In the genomic region with DNA sequence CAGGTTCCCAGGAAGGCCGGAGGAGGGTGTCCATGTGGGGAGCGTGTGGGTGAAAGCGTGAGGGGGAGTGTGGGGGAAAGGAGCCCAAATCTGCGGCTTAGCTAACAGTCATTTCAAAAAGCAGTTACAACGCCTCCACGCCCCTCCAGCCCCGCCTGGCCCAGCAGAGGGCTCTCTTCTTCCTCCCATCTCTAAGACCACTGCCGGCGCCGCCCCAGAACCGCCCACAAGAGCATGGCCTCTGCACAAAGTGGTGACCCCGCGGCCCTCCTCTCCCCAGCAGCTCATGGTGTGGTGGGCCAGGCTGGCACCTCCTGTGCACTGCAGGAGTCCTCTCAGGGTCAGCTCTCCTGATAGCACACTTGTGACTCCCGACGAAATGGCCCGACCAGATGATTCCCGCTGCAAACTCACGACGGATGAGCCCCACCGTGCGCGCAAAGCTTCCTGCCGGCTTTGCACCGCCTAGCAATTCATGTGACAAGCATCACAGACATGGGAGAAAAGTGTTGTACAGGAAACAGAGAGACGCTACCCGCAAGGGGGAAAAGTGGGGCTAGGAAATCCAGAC, we compare ENCODE assay signal across 8 cellular contexts. TPM values are rescaled to one million over a fixed set of nuclear protein-coding genes. Genes with fewer than 3 reads are reported as not detected.
DNase-seq lines count a peak whose midpoint lies in the region; ATAC-seq and TF ChIP-seq lines count a peak whose summit lies in the region.

No MANE protein-coding gene starts in this region.

- no peaks in the 10 kb centered on the region for H3K36me3 ChIP-seq in ES-I3 (ENCODE audit: insufficient read depth, low read length)
- no peaks in the 10 kb centered on the region for H3K36me3 ChIP-seq in KMS-11 (ENCODE audit: insufficient read depth)

- ATAC-seq in GM21737 (IDR thresholded peaks at IDR 0.05; ENCODE audit: unreplicated experiment) (peak; percentile 99), sciatic nerve (peak; percentile 99)

- in situ Hi-C loops in astrocyte of the cerebellum (cut with HindIII; ENCODE audit: low sequenced_read_pairs): loop anchor here (25.0 kb wide), 1 partner anchor 120 kb away; no protein-coding TSS in a partner anchor

- H2AFZ ChIP-seq in KMS-11 (ENCODE audit: low read depth): peak overlapping the region; percentile 47

- no peaks in the 10 kb centered on the region for H4K20me1 ChIP-seq in KMS-11 (ENCODE audit: insufficient read depth)

- H3K4me3 Mint-ChIP-seq in T-helper 2 cell treated with Interferon-gamma antibody and Interleukin-4, amounts not matched to agents 5 μg/mL and 100 μg/mL, for 36 hours: peak overlapping the region; percentile 92

- no peaks in the 10 kb centered on the region for H3K27me3 Mint-ChIP-seq in T-helper 2 cell treated with Interferon-gamma antibody and Interleukin-4, amounts not matched to agents 5 μg/mL and 100 μg/mL, for 36 hours (ENCODE audit: low read depth)

- peaks cover 2% of the 10 kb centered on the region for H3K36me3 Mint-ChIP-seq in T-helper 2 cell treated with Interferon-gamma antibody and Interleukin-4, amounts not matched to agents 5 μg/mL and 100 μg/mL, for 36 hours (ENCODE audit: low read depth)

- H3K4me2 ChIP-seq in KMS-11: peak overlapping the region; percentile 38

- peak overlapping the region; percentile 57 for H3K27ac ChIP-seq in KMS-11

- H3K27me3 ChIP-seq in KMS-11 (ENCODE audit: insufficient read depth, low read depth): no peaks in the 10 kb centered on the region

- TF ChIP-seq CTCF in KMS-11 (conservative IDR thresholded peaks at IDR 0.05; ENCODE audit: low read depth, low read length): peak; percentile 51; the same call in 1 of the 2 replicates
- TF ChIP-seq CTCF in astrocyte of the cerebellum (IDR thresholded peaks at IDR 0.05; ENCODE audit: low read depth, low read length, missing control alignments): peak; percentile 81

- H3K9me3 Mint-ChIP-seq in T-helper 2 cell treated with Interferon-gamma antibody and Interleukin-4, amounts not matched to agents 5 μg/mL and 100 μg/mL, for 36 hours: peaks cover 14% of the 10 kb centered on the region

- H3K4me3 ChIP-seq in KMS-11 (IDR thresholded peaks at IDR 0.05; ENCODE audit: insufficient read depth, low read depth, low read length) (peak overlapping the region; percentile 21), astrocyte of the cerebellum (ENCODE audit: low read depth, low read length) (peak overlapping the region; percentile 44)

- H3K79me2 ChIP-seq in KMS-11 (ENCODE audit: insufficient read depth, low read depth): no peaks in the 10 kb centered on the region

- intact Hi-C loops in sciatic nerve (cut with DNase I): loop anchor here (5.0 kb wide), 1 partner anchor 120 kb away; no protein-coding TSS in a partner anchor

- H3K9me3 ChIP-seq in ES-I3 (ENCODE audit: control insufficient read depth, insufficient read depth, low read length): no peaks in the 10 kb centered on the region

- DNase-seq in T-helper 2 cell treated with Interferon-gamma antibody and Interleukin-4, amounts not matched to agents 5 μg/mL and 100 μg/mL, for 36 hours (ENCODE audit: low spot score): peak; percentile 88
- DNase-seq in astrocyte of the cerebellum (ENCODE audit: low read depth) (peak; percentile 36), hypothalamus (lab: John Stamatoyannopoulos, UW) (peak in 49 of 51 donors; percentile 9 to 78 (median 49)), sciatic nerve (ENCODE audit: low spot score) (peak; percentile 90), cortex of kidney (lab: John Stamatoyannopoulos, UW) (no peak)

- H3K9ac ChIP-seq in ES-I3 (ENCODE audit: low read depth, low read length) (peak overlapping the region; percentile 55), KMS-11 (peak overlapping the region; percentile 59)

- peaks cover 17% of the 10 kb centered on the region for H3K4me1 ChIP-seq in ES-I3 (ENCODE audit: insufficient read depth, low read length)
- H3K4me1 ChIP-seq in KMS-11 (ENCODE audit: low read depth, poor library complexity, severe bottlenecking): peaks cover 19% of the 10 kb centered on the region

- peak overlapping the region; percentile 94 for H3K27ac Mint-ChIP-seq in T-helper 2 cell treated with Interferon-gamma antibody and Interleukin-4, amounts not matched to agents 5 μg/mL and 100 μg/mL, for 36 hours

- H3K4me1 Mint-ChIP-seq in T-helper 2 cell treated with Interferon-gamma antibody and Interleukin-4, amounts not matched to agents 5 μg/mL and 100 μg/mL, for 36 hours (ENCODE audit: low read depth): peaks cover 25% of the 10 kb centered on the region

RNA-seq across cellular contexts. Expression of a gene that starts 12.4 kb away (rescaled TPM):
- total RNA-seq in sciatic nerve: 39.7 TPM

RNA-seq across cellular contexts. Expression of a gene that starts 37.1 kb away (rescaled TPM):
- total RNA-seq in sciatic nerve: not detected

RNA-seq across cellular contexts. Expression of a gene that starts 43.5 kb away (rescaled TPM):
- total RNA-seq in sciatic nerve: not detected

RNA-seq across cellular contexts. Expression of a gene that starts 43.6 kb away (rescaled TPM):
- total RNA-seq in sciatic nerve: 1.5 TPM
